Comparison of ENCODE assay signal across 20 cellular contexts in genomic region chr14:96926006-96926405, GRCh38.
DNase-seq lines count a peak whose midpoint lies in the region; ATAC-seq and TF ChIP-seq lines count a peak whose summit lies in the region.
"Had no signal": no experiment of that assay in that cellular context is flagged by ENCODE, and none has a peak within 500 bp of the region (broad histone marks: within the 10 kb centered on the region; RNA-seq: fewer than 3 reads in every experiment).

No MANE protein-coding gene starts in this region.

- H2AFZ ChIP-seq in neural progenitor cell (replicated peaks): no peak overlapping the region
- H2AFZ ChIP-seq: GM23248 had no signal

- H3K27ac Mint-ChIP-seq in neural progenitor cell: no peak overlapping the region
- H3K27ac Mint-ChIP-seq: CD4-positive, alpha-beta memory T cell had no signal

- H3K4me3 ChIP-seq in BLaER1: no peak overlapping the region
- no peak overlapping the region for H3K4me3 ChIP-seq in neural progenitor cell
- H3K4me3 ChIP-seq: GM23248, HAP-1 had no signal

- H3K4me3 Mint-ChIP-seq in neural progenitor cell: no peak overlapping the region
- H3K4me3 Mint-ChIP-seq: CD4-positive, alpha-beta memory T cell had no signal

- H3F3A ChIP-seq in neural progenitor cell (ENCODE audit: low read depth): no peaks in the 10 kb centered on the region

- peaks cover 8% of the 10 kb centered on the region for H3K4me1 Mint-ChIP-seq in neural progenitor cell
- H3K4me1 Mint-ChIP-seq: CD4-positive, alpha-beta memory T cell had no signal

- H3K9me3 Mint-ChIP-seq in neural progenitor cell: peaks cover 15% of the 10 kb centered on the region

- peak overlapping the region; percentile 76 for H3K4me2 ChIP-seq in BLaER1
- H3K4me2 ChIP-seq in neural progenitor cell: no peak overlapping the region

- H3K9me3 ChIP-seq in BLaER1 (peaks cover 25% of the 10 kb centered on the region), neural progenitor cell (ENCODE audit: low read depth) (no peaks in the 10 kb centered on the region)
- H3K9me3 ChIP-seq: BE2C, HAP-1 had no signal

- no peaks in the 10 kb centered on the region for H4K20me1 ChIP-seq in BLaER1
- H4K20me1 ChIP-seq in neural progenitor cell (ENCODE audit: low read depth): no peaks in the 10 kb centered on the region

- no peak for TF ChIP-seq CTCF in neural progenitor cell (IDR thresholded peaks at IDR 0.05)

- peaks cover 6% of the 10 kb centered on the region for H3K36me3 Mint-ChIP-seq in neural progenitor cell

- H3K4me1 ChIP-seq in BLaER1: peaks cover 54% of the 10 kb centered on the region
- no peaks in the 10 kb centered on the region for H3K4me1 ChIP-seq in neural progenitor cell
- H3K4me1 ChIP-seq: HAP-1 had no signal

- H3K9ac ChIP-seq in BLaER1 (peak overlapping the region; percentile 61; the same call in 1 of the 2 replicates), neural progenitor cell (no peak overlapping the region)
- H3K9ac ChIP-seq: GM23248 had no signal

- H3K27me3 Mint-ChIP-seq in neural progenitor cell (ENCODE audit: insufficient read depth, low read depth): peaks cover 2% of the 10 kb centered on the region
- H3K27me3 Mint-ChIP-seq: CD4-positive, alpha-beta memory T cell had no signal

- DNase-seq in renal cortical epithelial cell (ENCODE audit: low read depth) (peak; percentile 3), NCI-H1694 (lab: John Stamatoyannopoulos, UW) (no peak), neural progenitor cell (ENCODE audit: low spot score) (no peak)
- DNase-seq: Calu3; CD4-positive, alpha-beta memory T cell; EL; GM23248; MM.1S; NCI-H1092; NCI-H146; NCI-H2081; NCI-H748 treated with DMSO at 0.1 percent for 48 hours; NK-92 treated with Interleukin-12 subunit alpha and Interleukin-12 subunit beta, amount 100 ng/mL, for 24 hours had no signal

- peaks cover 9% of the 10 kb centered on the region for H3K36me3 ChIP-seq in BLaER1
- H3K36me3 ChIP-seq in neural progenitor cell: no peaks in the 10 kb centered on the region
- H3K36me3 ChIP-seq: BE2C, HAP-1 had no signal

- H3K27me3 ChIP-seq in BLaER1 (no peaks in the 10 kb centered on the region), neural progenitor cell (no peaks in the 10 kb centered on the region)
- H3K27me3 ChIP-seq: BE2C had no signal

- peak; percentile 53 for ATAC-seq in GM18868 (IDR thresholded peaks at IDR 0.05; ENCODE audit: unreplicated experiment)
- peak; percentile 80 for ATAC-seq in HG03571 (IDR thresholded peaks at IDR 0.05; ENCODE audit: unreplicated experiment)
- ATAC-seq in HG02981 (IDR thresholded peaks at IDR 0.05; ENCODE audit: unreplicated experiment): no peak
- ATAC-seq: Right ventricle myocardium inferior had no signal

- H3K27ac ChIP-seq in BLaER1 (peak overlapping the region; percentile 85), neural progenitor cell (no peak overlapping the region)
- H3K27ac ChIP-seq: GM23248 had no signal

- H3K79me2 ChIP-seq in neural progenitor cell (ENCODE audit: low read depth): no peaks in the 10 kb centered on the region
